Comparison of ENCODE assay signal across 10 cellular contexts in the genomic region with DNA sequence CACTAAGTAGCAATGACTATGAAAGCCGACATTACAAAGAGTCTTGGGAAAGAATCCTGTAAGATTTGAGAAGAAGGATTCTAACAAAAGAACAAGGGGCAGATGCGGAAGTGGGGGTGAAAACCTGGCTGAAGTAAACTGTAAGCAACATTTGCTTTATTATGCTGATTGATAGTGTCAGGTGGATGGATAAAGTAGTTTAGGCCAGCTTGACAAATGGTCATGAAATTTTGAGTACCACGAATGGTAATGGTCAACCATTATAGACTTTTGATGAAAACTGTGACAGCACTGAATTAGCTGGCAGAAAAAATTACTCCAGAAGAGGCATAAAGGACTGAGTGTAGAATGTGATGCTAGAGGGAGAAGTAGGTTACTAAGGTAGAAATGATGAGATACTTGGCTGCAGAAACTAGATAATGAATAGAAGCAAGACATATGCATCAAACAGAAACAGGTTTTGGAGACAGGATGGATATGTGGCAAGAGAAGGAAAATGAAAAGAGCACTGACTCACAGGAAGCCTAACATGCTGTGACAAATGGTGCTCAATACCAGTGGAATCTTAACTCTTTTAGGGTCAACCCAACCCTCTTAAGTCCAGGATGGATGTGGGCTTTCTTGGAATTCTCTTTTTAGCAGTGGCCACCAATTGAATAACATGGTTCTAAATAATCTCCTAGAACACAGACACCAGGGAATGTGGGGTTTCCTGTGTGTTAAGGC. TPM values are rescaled to one million over a fixed set of nuclear protein-coding genes. Genes with fewer than 3 reads are reported as not detected.
DNase-seq lines count a peak whose midpoint lies in the region; ATAC-seq, FAIRE-seq and TF ChIP-seq lines count a peak whose summit lies in the region.
"Had no signal": no experiment of that assay in that cellular context is flagged by ENCODE, and none has a peak within 500 bp of the region (broad histone marks: within the 10 kb centered on the region; RNA-seq: fewer than 3 reads in every experiment).

No MANE protein-coding gene starts in this region.

- H2AK5ac ChIP-seq in H1 (ENCODE audit: low read depth, low read length), result peak overlapping the region; percentile 76; the same call in 1 of the 2 replicates

- no peak for TF ChIP-seq RAD21 in H1 (IDR thresholded peaks at IDR 0.05 in 1 of 2, conservative IDR thresholded peaks at IDR 0.05 in 1 of 2; ENCODE audit: low read depth in 2 of 2, low read length in 2 of 2)

- in situ Hi-C loops in gastrocnemius medialis (cut with MboI; ENCODE audit: low sequenced_read_pairs in 4 of 4), result no loop called here

- H3K4me3 ChIP-seq in PC-9 (no peak overlapping the region), H1 (ENCODE audit: extremely low read depth in 1 of 4, insufficient read depth in 2 of 4, low read depth in 3 of 4, low read length in 4 of 4) (peak overlapping the region in 1 of 4 experiments; percentile 8; a peak in 1 of 8 replicates), gastrocnemius medialis (no peak overlapping the region), testis (no peak overlapping the region)
- H3K4me3 ChIP-seq: tibial nerve had no signal

- no peak overlapping the region for H4K5ac ChIP-seq in H1 (ENCODE audit: insufficient read length, low read depth, low read length)

- no peak overlapping the region for H4K8ac ChIP-seq in H1 (ENCODE audit: extremely low read depth, insufficient read depth, low read length)

- peaks cover 8% of the 10 kb centered on the region; the same call in 1 of the 2 replicates for H3F3A ChIP-seq in PC-9 (ENCODE audit: insufficient read depth, low read depth)

- WGBS in H1 (ENCODE audit: extremely low coverage in 1 of 2, insufficient coverage in 1 of 2, insufficient read length in 1 of 2, insufficient replicate concordance in 2 of 2, low coverage in 1 of 2, low lambda C conversion rate in 2 of 2, missing lambda C conversion rate in 1 of 2), 2 experiments, result 62% methylated on average over 3 of the region's 3 CpGs; no CpG with 5 or more reads in 1 of the 2 experiments
- 84 to 88% methylated on average over 3 of the region's 3 CpGs for WGBS in testis, 2 donors

- no peaks in the 10 kb centered on the region for H3K23me2 ChIP-seq in H1 (ENCODE audit: low read depth, low read length)

- no peak for DNase-seq in T-helper 2 cell treated with Interferon-gamma antibody and Interleukin-4, amounts not matched to agents 5 μg/mL and 100 μg/mL, for 36 hours (ENCODE audit: low spot score)
- DNase-seq in T-helper 2 cell (no peak), PC-9 (peak in 1 of 2 experiments; percentile 39), H1 (ENCODE audit: low read depth in 1 of 2, low spot score in 2 of 2) (no peak), gastrocnemius medialis (no peak), testis (no peak), UCSD-AML1 (lab: John Stamatoyannopoulos, UW; ENCODE audit: unreplicated experiment) (no peak)
- DNase-seq in stimulated activated CD8-positive, alpha-beta memory T cell treated with anti-CD3 and anti-CD28 coated beads, Interleukin-4, amount 100 ng/mL, for 48 hours, result no peak
- DNase-seq: T-helper 9 cell had no signal

- no peak for TF ChIP-seq EP300 in H1 (IDR thresholded peaks at IDR 0.05; ENCODE audit: borderline replicate concordance in 1 of 2, low read depth in 2 of 2, low read length in 2 of 2)

- H3K9ac ChIP-seq in H1 (replicated peaks in 1 of 4; ENCODE audit: extremely low read depth in 1 of 4, low read depth in 3 of 4, low read length in 3 of 4), result no peak overlapping the region

- no peak for TF ChIP-seq POLR2A in H1 (IDR thresholded peaks at IDR 0.05; ENCODE audit: control extremely low read depth in 1 of 2, low read depth in 2 of 2, low read length in 2 of 2)
- TF ChIP-seq POLR2A in gastrocnemius medialis (IDR thresholded peaks at IDR 0.05), result no peak
- TF ChIP-seq POLR2A in testis (IDR thresholded peaks at IDR 0.05), result no peak

- H2AFZ ChIP-seq in PC-9, result no peak overlapping the region
- H2AFZ ChIP-seq in H1 (ENCODE audit: low read length), result no peak overlapping the region

- peak overlapping the region; percentile 86 for H2BK12ac ChIP-seq in H1 (ENCODE audit: low read depth, low read length)

- TF ChIP-seq CTCF in PC-9 (conservative IDR thresholded peaks at IDR 0.05) (no peak), H1 (IDR thresholded peaks at IDR 0.05; ENCODE audit: control extremely low read depth in 1 of 3, insufficient read depth in 1 of 3, low read depth in 1 of 3, low read length in 3 of 3) (no peak), gastrocnemius medialis (IDR thresholded peaks at IDR 0.05 in 4 of 5, conservative IDR thresholded peaks at IDR 0.05 in 1 of 5) (no peak), testis (IDR thresholded peaks at IDR 0.05) (no peak)

- no peak overlapping the region for H3K23ac ChIP-seq in H1 (ENCODE audit: insufficient read length)

- H2BK120ac ChIP-seq in H1 (replicated peaks; ENCODE audit: low read depth, low read length), result no peak overlapping the region

- peak overlapping the region; percentile 8; the same call in 1 of the 2 replicates for H2BK15ac ChIP-seq in H1 (ENCODE audit: low read length)

- H3K27me3 ChIP-seq in PC-9 (ENCODE audit: insufficient read depth, low read depth), result no peaks in the 10 kb centered on the region
- H3K27me3 ChIP-seq in H1 (replicated peaks in 1 of 4; ENCODE audit: control insufficient read depth in 3 of 4, extremely low read depth in 1 of 4, insufficient read depth in 3 of 4, low read length in 3 of 4), result no peaks in the 10 kb centered on the region
- H3K27me3 ChIP-seq in gastrocnemius medialis, result no peaks in the 10 kb centered on the region
- no peaks in the 10 kb centered on the region for H3K27me3 ChIP-seq in testis
- H3K27me3 ChIP-seq: tibial nerve had no signal

- peak overlapping the region; percentile 8; the same call in 1 of the 2 replicates for H2BK20ac ChIP-seq in H1 (ENCODE audit: low read length)

- POLR2A ChIA-PET in PC-9 (lab: Charles Lee; ENCODE audit: unreplicated experiment) (no interaction called here), H1 (lab: Charles Lee; ENCODE audit: partially characterized antibody) (no interaction called here)

- H3K4me2 ChIP-seq in PC-9, result peak overlapping the region; percentile 14; the same call in 1 of the 2 replicates
- peak overlapping the region; percentile 30 to 43; a peak in 3 of 4 replicates for H3K4me2 ChIP-seq in H1 (ENCODE audit: insufficient read depth in 1 of 2, low read depth in 2 of 2, low read length in 2 of 2)

- peaks cover 18% of the 10 kb centered on the region for H3K4me1 ChIP-seq in PC-9 (replicated peaks; ENCODE audit: insufficient read depth)
- H3K4me1 ChIP-seq in H1 (replicated peaks in 1 of 4; ENCODE audit: control insufficient read depth in 3 of 4, insufficient read depth in 4 of 4, low read length in 3 of 4), result peaks cover 3 to 10% (median 7%) of the 10 kb centered on the region in 4 experiments; a peak in 6 of 7 replicates
- peaks cover 53 to 56% of the 10 kb centered on the region in 2 donors for H3K4me1 ChIP-seq in gastrocnemius medialis
- H3K4me1 ChIP-seq in testis, result peaks cover 35% of the 10 kb centered on the region

- no peak overlapping the region for H3K18ac ChIP-seq in H1 (ENCODE audit: extremely low read depth, low read length)

- H3K14ac ChIP-seq in H1 (ENCODE audit: insufficient read length), result no peak overlapping the region

- peaks cover 5% of the 10 kb centered on the region for H4K20me1 ChIP-seq in PC-9 (ENCODE audit: insufficient read depth)
- peaks cover 9 to 15% of the 10 kb centered on the region in 2 experiments for H4K20me1 ChIP-seq in H1 (replicated peaks in 1 of 2; ENCODE audit: control insufficient read depth in 1 of 2, insufficient read depth in 2 of 2, low read length in 2 of 2)

- CTCF ChIA-PET in PC-9 (lab: Charles Lee) (no interaction called here), H1 (lab: Charles Lee; ENCODE audit: partially characterized antibody) (no interaction called here)

- peak in 1 of 2 donors; percentile 16 for ATAC-seq in gastrocnemius medialis

- peaks cover 32% of the 10 kb centered on the region for H3K4me1 Mint-ChIP-seq in T-helper 2 cell treated with Interferon-gamma antibody and Interleukin-4, amounts not matched to agents 5 μg/mL and 100 μg/mL, for 36 hours (ENCODE audit: low read depth)

- H3K4ac ChIP-seq in H1 (replicated peaks; ENCODE audit: insufficient read length, low read depth, low read length), result no peak overlapping the region

- H3K56ac ChIP-seq in H1 (replicated peaks; ENCODE audit: insufficient read length, low read depth, low read length), result no peak overlapping the region

- H3K36me3 ChIP-seq in PC-9 (ENCODE audit: low read depth) (peaks cover 79% of the 10 kb centered on the region), H1 (ENCODE audit: control insufficient read depth in 2 of 4, insufficient read depth in 4 of 4, low read length in 3 of 4) (peaks cover 0 to 33% (median 12%) of the 10 kb centered on the region in 4 experiments; a peak in 5 of 8 replicates), gastrocnemius medialis (peaks cover 0 to 16% of the 10 kb centered on the region in 2 donors), testis (ENCODE audit: low read depth, missing control alignments) (no peaks in the 10 kb centered on the region)

- H3K27ac Mint-ChIP-seq in T-helper 2 cell treated with Interferon-gamma antibody and Interleukin-4, amounts not matched to agents 5 μg/mL and 100 μg/mL, for 36 hours, result peak overlapping the region; percentile 1

- no peak overlapping the region for H4K91ac ChIP-seq in H1 (replicated peaks; ENCODE audit: insufficient read length, low read length)

- H3K27ac ChIP-seq in PC-9 (peak overlapping the region; percentile 8; the same call in 1 of the 2 replicates), H1 (ENCODE audit: low read depth, low read length) (no peak overlapping the region), gastrocnemius medialis (peak overlapping the region in 3 of 4 donors; percentile 17 to 61 (median 24)), testis (peak overlapping the region in 1 of 2 donors; percentile 31)
- H3K27ac ChIP-seq: tibial nerve had no signal

- no peaks in the 10 kb centered on the region for H3K9me2 ChIP-seq in PC-9 (ENCODE audit: insufficient read depth)

- peak; percentile 42 for FAIRE-seq in H1 (lab: Jason Lieb, UNC)

- no peaks in the 10 kb centered on the region for H3K27me3 Mint-ChIP-seq in T-helper 2 cell treated with Interferon-gamma antibody and Interleukin-4, amounts not matched to agents 5 μg/mL and 100 μg/mL, for 36 hours (ENCODE audit: low read depth)

- H3K9me3 ChIP-seq in PC-9 (ENCODE audit: insufficient read depth, low read depth) (no peaks in the 10 kb centered on the region), H1 (ENCODE audit: insufficient read depth in 2 of 2, low read depth in 1 of 2, low read length in 1 of 2) (no peaks in the 10 kb centered on the region; a peak in 1 of 4 replicates), gastrocnemius medialis (no peaks in the 10 kb centered on the region), testis (no peaks in the 10 kb centered on the region)
- H3K9me3 ChIP-seq: tibial nerve had no signal

- H2BK5ac ChIP-seq in H1 (ENCODE audit: low read depth, low read length), result peak overlapping the region; percentile 71; the same call in 1 of the 2 replicates

- H3K9me3 Mint-ChIP-seq in T-helper 2 cell treated with Interferon-gamma antibody and Interleukin-4, amounts not matched to agents 5 μg/mL and 100 μg/mL, for 36 hours, result peaks cover 4% of the 10 kb centered on the region

- H3K36me3 Mint-ChIP-seq in T-helper 2 cell treated with Interferon-gamma antibody and Interleukin-4, amounts not matched to agents 5 μg/mL and 100 μg/mL, for 36 hours (ENCODE audit: low read depth), result peaks cover 36% of the 10 kb centered on the region

- H3K79me1 ChIP-seq in H1 (ENCODE audit: low read depth, low read length), result 0 out of 2 replicates have a peak, but pooled peaks cover 2% of the 10 kb centered on the region

- peaks cover 61% of the 10 kb centered on the region for H3K79me2 ChIP-seq in PC-9 (ENCODE audit: low read depth)
- peaks cover 0 to 73% of the 10 kb centered on the region in 2 experiments; a peak in 2 of 4 replicates for H3K79me2 ChIP-seq in H1 (ENCODE audit: control insufficient read depth in 1 of 2, insufficient read depth in 2 of 2, low read length in 2 of 2)

- H3K4me3 Mint-ChIP-seq in T-helper 2 cell treated with Interferon-gamma antibody and Interleukin-4, amounts not matched to agents 5 μg/mL and 100 μg/mL, for 36 hours, result no peak overlapping the region

- no TSS peak for BruUV-seq in PC-9 (replicated peaks; lab: Mats Ljungman, UMichigan)

- intact Hi-C loops in PC-9 (cut with micrococcal nuclease; ENCODE audit: unreplicated experiment) (no loop called here), gastrocnemius medialis (cut with DNase I; ENCODE audit: low total_unique reads) (no loop called here), testis (cut with DNase I; ENCODE audit: low total_unique reads) (no loop called here)

RNA-seq across cellular contexts. Expression of gene THUMPD2, which starts 6.8 kb away (rescaled TPM):
- total RNA-seq in PC-9 (2021), result 7.9 and 11.3 TPM in 2 replicates
- total RNA-seq in H1 (2021; fragmentation: NEBNext Ultra II Directional; extraction: Animal tissue kit (Norgen Biotek cat#: 25700)), result 15.5 and 17.0 TPM in 2 replicates
- 3.8 and 8.6 TPM in 2 replicates for polyA plus RNA-seq in H1 (2011; rRNA removed)
- polyA plus RNA-seq in H1 (2011; cell fraction: cytosol; rRNA removed), result 11.7 TPM
- 6.5 TPM for polyA plus RNA-seq in H1 (2011; cell fraction: nucleus; rRNA removed)
- polyA plus RNA-seq in H1 (2012, experiment 1 of 2), result 8.9 to 17.8 TPM (median 11.4 TPM) in 4 replicates
- 1.7 TPM for polyA plus RNA-seq in H1 (2012, experiment 2 of 2)
- polyA plus RNA-seq in H1 (2013, experiment 1 of 2), result 15.0 TPM
- polyA plus RNA-seq in H1 (2013, experiment 2 of 2), result 15.6 TPM
- 10.1 and 12.9 TPM in 2 replicates for polyA minus RNA-seq in H1 (2011; rRNA and poly(A)+ RNA removed)
- 2.3 TPM for polyA minus RNA-seq in H1 (2011; cell fraction: cytosol; rRNA and poly(A)+ RNA removed)
- 30.7 TPM for polyA minus RNA-seq in H1 (2011; cell fraction: nucleus; rRNA and poly(A)+ RNA removed)
- 10 to 100 TPM in 1 of 4 donors, 1 to 10 TPM in 3; 4.6 to 11.2 (median 8.6) TPM for total RNA-seq in gastrocnemius medialis
- total RNA-seq in testis, result 10 to 100 TPM; 15.4 to 16.6 TPM
- polyA plus RNA-seq in testis (ENCODE audit: insufficient read depth, low read depth, low replicate concordance), result 3.8 TPM
